Comparison of ENCODE assay signal across 8 cellular contexts in the genomic region with DNA sequence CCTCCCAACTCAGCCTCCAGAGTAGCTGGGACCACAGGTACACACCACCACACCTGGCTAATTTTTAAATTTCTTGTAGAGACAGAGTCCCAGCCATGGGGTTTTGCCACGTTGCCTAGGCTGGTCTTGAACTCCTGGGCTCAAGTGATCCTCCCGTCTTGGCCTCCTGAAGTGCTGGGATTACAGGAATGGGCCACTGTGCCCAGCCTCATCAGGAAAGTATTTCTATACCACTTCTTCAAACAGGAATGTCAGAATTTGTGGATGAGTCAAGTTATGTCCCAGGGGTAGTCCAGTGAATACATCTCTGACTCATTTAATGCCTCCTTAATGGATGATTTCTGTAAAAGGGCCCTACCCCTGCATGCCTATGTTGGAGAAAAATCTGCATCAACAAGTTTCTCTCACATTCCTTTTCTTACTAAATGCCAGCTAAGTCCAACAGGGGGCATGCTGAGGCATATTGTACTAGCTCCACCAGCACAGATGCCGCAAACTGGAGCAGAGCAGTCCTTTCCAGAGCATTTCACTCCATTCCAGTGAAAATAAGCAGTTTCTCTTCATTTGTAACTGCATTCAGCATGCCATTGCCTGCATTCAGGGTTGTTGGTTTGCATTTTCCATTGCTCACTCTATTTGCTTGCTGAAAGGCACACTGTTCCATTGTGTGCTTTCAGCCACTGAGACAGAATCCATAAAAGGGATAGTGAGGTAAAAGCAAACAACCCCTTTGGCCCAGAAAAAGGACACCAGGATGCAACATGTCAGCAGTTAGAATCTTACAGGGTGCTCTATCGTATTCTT. TPM values are rescaled to one million over a fixed set of nuclear protein-coding genes. Genes with fewer than 3 reads are reported as not detected.
A peak's percentile ranks its signal among the peaks of the same experiment; 100 is the strongest.
DNase-seq lines count a peak whose midpoint lies in the region; ATAC-seq and TF ChIP-seq lines count a peak whose summit lies in the region.

No MANE protein-coding gene starts in this region.

- no peak overlapping the region for H3K4me3 Mint-ChIP-seq in neural crest cell

- ATAC-seq in GM21619 (IDR thresholded peaks at IDR 0.05; ENCODE audit: unreplicated experiment) (no peak), GM21723 (IDR thresholded peaks at IDR 0.05; ENCODE audit: unreplicated experiment) (no peak)

- H3K27ac ChIP-seq in 22Rv1, result no peak overlapping the region

- H3K27me3 Mint-ChIP-seq in neural crest cell (ENCODE audit: low read depth), result peaks cover 34% of the 10 kb centered on the region

- H3K27ac Mint-ChIP-seq in neural crest cell (ENCODE audit: unreplicated experiment), result no peak overlapping the region

- peak; percentile 83 for TF ChIP-seq CTCF in 22Rv1 (IDR thresholded peaks at IDR 0.05)
- TF ChIP-seq CTCF in fibroblast of mammary gland (conservative IDR thresholded peaks at IDR 0.05; ENCODE audit: control insufficient read depth, insufficient read depth, low read depth, low read length), result peak; percentile 90
- TF ChIP-seq CTCF in neural crest cell (conservative IDR thresholded peaks at IDR 0.05), result peak; percentile 82

- peaks cover 17% of the 10 kb centered on the region for H3K4me1 Mint-ChIP-seq in neural crest cell

- DNase-seq in Daoy (ENCODE audit: low read depth) (peak; percentile 86), MV-4-11 (lab: John Stamatoyannopoulos, UW) (peak; percentile 69), fibroblast of mammary gland (ENCODE audit: low read depth) (peak; percentile 99), neural crest cell (ENCODE audit: low read depth, low spot score) (peak; percentile 41)
- DNase-seq in activated CD4-positive, alpha-beta T cell treated with anti-CD3 and anti-CD28 coated beads for 48 hours, result peak; percentile 48

- H3K9me3 Mint-ChIP-seq in neural crest cell, result no peaks in the 10 kb centered on the region

- H3K36me3 Mint-ChIP-seq in neural crest cell (ENCODE audit: low read depth), result no peaks in the 10 kb centered on the region

- H3K4me3 ChIP-seq in fibroblast of mammary gland (ENCODE audit: control insufficient read depth, low read depth, low read length), result no peak overlapping the region

RNA-seq across cellular contexts. Expression of gene CAVIN1, which starts 5.3 kb away (rescaled TPM):
- total RNA-seq in Daoy (2014; rRNA removed; shearing (Covaris generic)), result 192 and 215 TPM in 2 replicates
- 0.09 and 0.14 TPM in 2 replicates for total RNA-seq in neural crest cell

RNA-seq across cellular contexts. Expression of gene ATP6V0A1, which starts 30.3 kb away (rescaled TPM):
- 12.6 and 16.6 TPM in 2 replicates for total RNA-seq in Daoy (2014; rRNA removed; shearing (Covaris generic))
- 59.4 and 64.7 TPM in 2 replicates for total RNA-seq in neural crest cell

RNA-seq across cellular contexts. Expression of gene STAT3, which starts 40.1 kb away (rescaled TPM):
- total RNA-seq in Daoy (2014; rRNA removed; shearing (Covaris generic)), result 24.9 and 28.6 TPM in 2 replicates
- total RNA-seq in neural crest cell, result 38.0 and 40.9 TPM in 2 replicates

Comparison
In these comparisons a context has a peak if more than half of its experiments do, and no peak if none do; other contexts are left out.
1. DNase-seq: peak in every context shown above with its lines; median percentile 99 in fibroblast of mammary gland; 86 in Daoy; 69 in MV-4-11; 48 in activated CD4-positive, alpha-beta T cell treated with anti-CD3 and anti-CD28 coated beads for 48 hours; 41 in neural crest cell.
2. RNA of gene CAVIN1, which starts 5.3 kb away (total RNA-seq): 192 to 215 TPM in Daoy; 0.09 to 0.14 TPM in neural crest cell; every median in the first group is over 100 times any median in the second.
3. Peak in every context shown above with its lines, with median percentiles within 50 percentile points of each other: CTCF ChIP-seq.